ENCODE assay signal across 8 cellular contexts in genomic region chr5:141757402-141757801, GRCh38.
DNase-seq lines count a peak whose midpoint lies in the region; ATAC-seq, FAIRE-seq and TF ChIP-seq lines count a peak whose summit lies in the region.

No MANE protein-coding gene starts in this region.

- TF ChIP-seq POLR2A in body of pancreas (IDR thresholded peaks at IDR 0.05) (no peak), HepG2 (IDR thresholded peaks at IDR 0.05; ENCODE audit: insufficient read depth in 1 of 2, low read depth in 2 of 2, low read length in 2 of 2) (no peak), spleen (IDR thresholded peaks at IDR 0.05) (no peak)

- H3K27me3 ChIP-seq in body of pancreas: peaks cover 0 to 7% of the 10 kb centered on the region in 2 donors
- peaks cover 4 to 47% of the 10 kb centered on the region in 2 experiments; a peak in 4 of 5 replicates for H3K27me3 ChIP-seq in HepG2 (ENCODE audit: control insufficient read depth in 1 of 2, insufficient read depth in 2 of 2, low read length in 2 of 2)
- peaks cover 0 to 95% (median 42%) of the 10 kb centered on the region in 7 donors for H3K27me3 ChIP-seq in spleen (replicated peaks in 1 of 7)

- TF ChIP-seq CTCF in AG10803 (conservative IDR thresholded peaks at IDR 0.05; ENCODE audit: low read length): peak; percentile 61
- TF ChIP-seq CTCF in body of pancreas (IDR thresholded peaks at IDR 0.05): peak in 4 of 7 experiments; percentile 23 to 39 (median 26)
- peak; percentile 43 for TF ChIP-seq CTCF in HepG2 (CRISPR knock-in tag; IDR thresholded peaks at IDR 0.05)
- no peak for TF ChIP-seq CTCF in natural killer cell (IDR thresholded peaks at IDR 0.05)
- no peak for TF ChIP-seq CTCF in spleen (IDR thresholded peaks at IDR 0.05 in 8 of 11, conservative IDR thresholded peaks at IDR 0.05 in 3 of 11)

- H3K27ac ChIP-seq in body of pancreas (no peak overlapping the region), HepG2 (ENCODE audit: extremely low read length, insufficient read depth, low read length) (no peak overlapping the region), spleen (no peak overlapping the region)

- no peaks in the 10 kb centered on the region for H3K36me3 Mint-ChIP-seq in natural killer cell

- BruUV-seq in HepG2 (replicated peaks; lab: Mats Ljungman, UMichigan): no TSS peak

- peaks cover 45 to 71% of the 10 kb centered on the region in 2 donors for H3K27me3 Mint-ChIP-seq in natural killer cell (ENCODE audit: low read depth in 2 of 2)

- no peaks in the 10 kb centered on the region for H3K9me3 Mint-ChIP-seq in natural killer cell

- FAIRE-seq in HepG2 (lab: Jason Lieb, UNC): no peak

- in situ Hi-C loops in HepG2 (cut with HindIII; ENCODE audit: extremely low pct_ligation_motif_present, low pct_unique_long_range_greater_than_20kb): no loop called here

- H3K4me1 Mint-ChIP-seq in natural killer cell: peaks cover 0 to 4% of the 10 kb centered on the region in 2 donors

- no peaks in the 10 kb centered on the region for H3K79me2 ChIP-seq in HepG2 (ENCODE audit: insufficient read depth, low read length)

- DNase-seq in AG10803 (ENCODE audit: low read depth) (peak; percentile 40), HT1080 (ENCODE audit: low read depth) (peak; percentile 26), body of pancreas (peak in 3 of 4 donors; percentile 15 to 28 (median 23)), HepG2 (ENCODE audit: low spot score) (no peak), middle frontal gyrus (ENCODE audit: extremely low spot score, low spot score) (no peak), natural killer cell (no peak), NCI-H510A (lab: John Stamatoyannopoulos, UW) (no peak), spleen (no peak)

- no peak overlapping the region for H3K27ac Mint-ChIP-seq in natural killer cell

- no peak overlapping the region for H2AFZ ChIP-seq in HepG2 (ENCODE audit: low read length)

- POLR2A ChIA-PET in HepG2 (lab: Yijun Ruan, JAX): no interaction called here

- TF ChIP-seq EP300 in HepG2 (IDR thresholded peaks at IDR 0.05; ENCODE audit: low read depth in 2 of 2, low read length in 2 of 2) (no peak), HepG2 (CRISPR knock-in tag; IDR thresholded peaks at IDR 0.05; ENCODE audit: borderline replicate concordance) (no peak)

- intact Hi-C loops in body of pancreas (cut with DNase I) (no loop called here), HepG2 (cut with micrococcal nuclease; ENCODE audit: unreplicated experiment) (no loop called here), natural killer cell (cut with micrococcal nuclease) (no loop called here), spleen (cut with DNase I; ENCODE audit: low total_unique reads) (no loop called here)

- no peak overlapping the region for H3K9ac ChIP-seq in HepG2 (ENCODE audit: insufficient read depth, low read depth, low read length)

- no peak; the same call in 1 of the 2 replicates for TF ChIP-seq RAD21 in HepG2 (CRISPR knock-in tag; IDR thresholded peaks at IDR 0.05)

- ATAC-seq in body of pancreas: no peak
- ATAC-seq in HepG2: peak; percentile 75
- no peak for ATAC-seq in natural killer cell

- WGBS in body of pancreas, 2 donors: 44 to 46% methylated on average over 5 to 6 of the region's 6 CpGs
- WGBS in HepG2 (ENCODE audit: low lambda C conversion rate): 28% methylated on average over 4 of the region's 6 CpGs
- 46 to 56% (median 49%) methylated on average over 5 to 6 of the region's 6 CpGs for WGBS in spleen, 5 donors

- 0 out of 2 replicates have a peak, but pooled peaks cover 2% of the 10 kb centered on the region for H4K20me1 ChIP-seq in HepG2 (ENCODE audit: insufficient read depth, low read length)

- H3K4me3 Mint-ChIP-seq in natural killer cell: no peak overlapping the region

- no peaks in the 10 kb centered on the region for H3K9me3 ChIP-seq in body of pancreas
- no peaks in the 10 kb centered on the region for H3K9me3 ChIP-seq in HepG2 (ENCODE audit: low read length)
- no peaks in the 10 kb centered on the region for H3K9me3 ChIP-seq in spleen

- H3K4me1 ChIP-seq in body of pancreas (no peaks in the 10 kb centered on the region), HepG2 (ENCODE audit: insufficient read depth, low read length) (no peaks in the 10 kb centered on the region), spleen (peaks cover 0 to 12% (median 7%) of the 10 kb centered on the region in 6 donors)

- CTCF ChIA-PET in HepG2 (lab: Yijun Ruan, JAX; ENCODE audit: low intra/inter-chr PET ratio, low total read pairs): no interaction called here

- no peaks in the 10 kb centered on the region for H3K36me3 ChIP-seq in body of pancreas (replicated peaks in 1 of 2; ENCODE audit: insufficient read depth in 1 of 2, low read depth in 2 of 2)
- H3K36me3 ChIP-seq in HepG2 (replicated peaks in 1 of 2; ENCODE audit: control insufficient read depth in 1 of 2, insufficient read depth in 2 of 2, low read length in 2 of 2): no peaks in the 10 kb centered on the region
- no peaks in the 10 kb centered on the region for H3K36me3 ChIP-seq in spleen

- no peak overlapping the region for H3K4me3 ChIP-seq in AG10803 (ENCODE audit: low read length)
- no peak overlapping the region for H3K4me3 ChIP-seq in body of pancreas
- no peak overlapping the region for H3K4me3 ChIP-seq in HepG2 (replicated peaks in 1 of 3; ENCODE audit: insufficient read depth in 1 of 3, low read depth in 2 of 3, low read length in 3 of 3)
- H3K4me3 ChIP-seq in spleen: no peak overlapping the region

- no peak overlapping the region for H3K4me2 ChIP-seq in HepG2 (ENCODE audit: low read depth, low read length)

TF ChIP-seq in HepG2, 621 proteins besides CTCF, POLR2A, EP300 and RAD21:
- peak; percentile 38; the same call in 1 of the 2 replicates for TF ChIP-seq STAG1 (CRISPR knock-in tag; IDR thresholded peaks at IDR 0.05)
- no peak for TF ChIP-seq ZNF782 (CRISPR knock-in tag; IDR thresholded peaks at IDR 0.05; ENCODE audit: borderline replicate concordance)
TF ChIP-seq in HepG2: peak in this region for 1.

Comparison
In these comparisons a context has a peak if more than half of its experiments do, and no peak if none do; other contexts are left out.
1. DNase-seq: peak in AG10803 (single experiment), HT1080 (single experiment) and body of pancreas (3 of 4); none in HepG2 (single experiment), middle frontal gyrus (single experiment), natural killer cell (single experiment), NCI-H510A (single experiment) and spleen (single experiment).
2. CTCF ChIP-seq: peak in AG10803 (single experiment), body of pancreas (4 of 7) and HepG2 (single experiment); none in natural killer cell (single experiment) and spleen (0 of 11).